In the genomic region with DNA sequence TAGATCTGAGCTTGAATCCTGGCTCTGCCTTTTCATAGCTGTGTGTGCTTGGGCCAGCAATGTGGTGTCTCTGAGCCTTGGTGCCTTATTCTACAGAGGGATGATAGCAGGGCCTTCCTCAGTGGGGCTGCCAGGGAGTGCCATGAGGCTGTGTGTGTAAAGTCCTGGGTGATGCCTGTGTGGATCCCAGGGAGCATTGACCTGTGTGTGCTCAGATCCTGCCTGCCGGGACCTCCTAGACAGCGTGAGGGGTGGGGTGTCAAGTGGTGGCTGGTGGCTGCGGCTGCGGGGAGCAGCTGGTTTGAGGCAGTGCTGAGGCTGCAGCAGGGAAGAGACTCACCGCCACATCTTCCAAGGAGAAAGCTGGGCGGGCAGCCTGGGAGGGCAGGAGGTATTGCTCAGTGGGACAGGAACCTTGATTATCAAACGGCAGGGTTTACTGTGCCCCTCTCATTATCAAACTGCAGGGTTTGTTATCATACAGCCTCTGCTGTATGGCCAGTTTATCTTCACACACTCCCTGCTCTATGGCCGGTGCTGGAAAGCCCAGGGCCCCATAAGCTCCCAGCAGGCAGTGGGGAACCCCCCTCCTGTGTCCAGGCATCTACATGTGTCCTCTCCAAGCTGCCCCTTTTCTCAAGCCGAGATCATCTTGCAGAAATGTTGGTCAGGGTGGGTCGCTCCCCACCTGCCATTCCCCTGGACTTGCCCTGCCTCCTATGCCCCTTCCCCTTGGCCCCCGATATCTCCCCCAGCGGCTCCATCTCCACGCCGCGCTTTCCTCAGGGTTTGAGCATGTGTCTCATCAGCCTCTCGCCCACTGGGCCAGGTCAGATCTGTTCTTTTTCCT, we compare ENCODE assay signal across 1 cellular context.
TF ChIP-seq lines count a peak whose summit lies in the region.

No MANE protein-coding gene starts in this region.

TF ChIP-seq in K562, 482 proteins besides CTCF, POLR2A, EP300 and RAD21 (continues in another document):
- TF ChIP-seq MEF2A (IDR thresholded peaks at IDR 0.05; ENCODE audit: control insufficient read depth, low read depth, low read length) (no peak), ZNF589 (CRISPR knock-in tag; IDR thresholded peaks at IDR 0.05; ENCODE audit: low read depth) (0 out of 2 replicates have a peak, but pooled peaks have one; percentile 42), CCNT2 (IDR thresholded peaks at IDR 0.05; ENCODE audit: borderline replicate concordance, extremely low read depth, insufficient read length, low read depth, low read length) (peak; percentile 59), ZNF324 (CRISPR knock-in tag; IDR thresholded peaks at IDR 0.05) (no peak), ETV5 (CRISPR knock-in tag; IDR thresholded peaks at IDR 0.05; ENCODE audit: low read depth) (peak; percentile 48; the same call in 1 of the 2 replicates), ZNF232 (CRISPR knock-in tag; IDR thresholded peaks at IDR 0.05) (no peak), NUFIP1 (IDR thresholded peaks at IDR 0.05; ENCODE audit: partially characterized antibody) (no peak), HBP1 (CRISPR knock-in tag; IDR thresholded peaks at IDR 0.05) (no peak), KLF1 (tag; IDR thresholded peaks at IDR 0.05) (no peak), ATF2 (CRISPR knock-in tag; IDR thresholded peaks at IDR 0.05) (no peak), CXXC5 (CRISPR knock-in tag; IDR thresholded peaks at IDR 0.05) (peak; percentile 72), ZFPM2 (CRISPR knock-in tag; IDR thresholded peaks at IDR 0.05) (no peak), ELF2 (CRISPR knock-in tag; IDR thresholded peaks at IDR 0.05) (no peak), FOXM1 (IDR thresholded peaks at IDR 0.05; ENCODE audit: low read depth) (peak; percentile 58; the same call in 1 of the 2 replicates), FOXM1 (CRISPR knock-in tag; IDR thresholded peaks at IDR 0.05; ENCODE audit: low read depth) (no peak), ZNF133 (CRISPR knock-in tag; IDR thresholded peaks at IDR 0.05) (no peak), SMARCE1 (IDR thresholded peaks at IDR 0.05) (peak; percentile 59; the same call in 1 of the 2 replicates), ZC3H8 (IDR thresholded peaks at IDR 0.05) (no peak), ZNF224 (CRISPR knock-in tag; IDR thresholded peaks at IDR 0.05) (no peak), TEAD4 (IDR thresholded peaks at IDR 0.05; ENCODE audit: low read length) (peak; percentile 85), TEAD4 (CRISPR knock-in tag; IDR thresholded peaks at IDR 0.05; ENCODE audit: borderline replicate concordance) (no peak), MBD2 (IDR thresholded peaks at IDR 0.05; ENCODE audit: borderline replicate concordance, low read depth) (0 out of 2 replicates have a peak, but pooled peaks have one; percentile 37), ETS2 (tag; IDR thresholded peaks at IDR 0.05; ENCODE audit: borderline replicate concordance, poor library complexity, severe bottlenecking) (no peak), KAT8 (IDR thresholded peaks at IDR 0.05; ENCODE audit: low read depth) (no peak), TAF15 (IDR thresholded peaks at IDR 0.05; ENCODE audit: low read depth, low read length) (no peak), MTA1 (IDR thresholded peaks at IDR 0.05; ENCODE audit: borderline replicate concordance) (no peak), ZNF76 (CRISPR knock-in tag; IDR thresholded peaks at IDR 0.05; ENCODE audit: borderline replicate concordance) (no peak), ZNF766 (CRISPR knock-in tag; conservative IDR thresholded peaks at IDR 0.05) (0 out of 2 replicates have a peak, but pooled peaks have one; percentile 26), ZBTB12 (CRISPR knock-in tag; IDR thresholded peaks at IDR 0.05) (no peak), MTA2 (IDR thresholded peaks at IDR 0.05; ENCODE audit: low read depth) (peak; percentile 56; the same call in 1 of the 2 replicates), PHF8 (IDR thresholded peaks at IDR 0.05; ENCODE audit: borderline replicate concordance, low read length) (peak; percentile 29; the same call in 1 of the 2 replicates), SOX6 (IDR thresholded peaks at IDR 0.05) (peak; percentile 51; the same call in 1 of the 2 replicates), ZNF282 (CRISPR knock-in tag; IDR thresholded peaks at IDR 0.05) (no peak), ZNF699 (CRISPR knock-in tag; IDR thresholded peaks at IDR 0.05; ENCODE audit: insufficient replicate concordance) (no peak), PHTF2 (CRISPR knock-in tag; IDR thresholded peaks at IDR 0.05) (no peak), ZNF639 (CRISPR knock-in tag; conservative IDR thresholded peaks at IDR 0.05 in 1 of 2, IDR thresholded peaks at IDR 0.05 in 1 of 2) (peak in 1 of 2 experiments; percentile 35; a peak in 1 of 4 replicates), ZNF507 (tag; conservative IDR thresholded peaks at IDR 0.05) (no peak), GATAD2B (IDR thresholded peaks at IDR 0.05; ENCODE audit: borderline replicate concordance) (0 out of 2 replicates have a peak, but pooled peaks have one; percentile 23), TEAD1 (CRISPR knock-in tag; IDR thresholded peaks at IDR 0.05) (peak in 1 of 2 experiments; percentile 59; a peak in 1 of 4 replicates), DACH1 (IDR thresholded peaks at IDR 0.05; ENCODE audit: partially characterized antibody) (no peak)
- TF ChIP-seq, protein P1, sequence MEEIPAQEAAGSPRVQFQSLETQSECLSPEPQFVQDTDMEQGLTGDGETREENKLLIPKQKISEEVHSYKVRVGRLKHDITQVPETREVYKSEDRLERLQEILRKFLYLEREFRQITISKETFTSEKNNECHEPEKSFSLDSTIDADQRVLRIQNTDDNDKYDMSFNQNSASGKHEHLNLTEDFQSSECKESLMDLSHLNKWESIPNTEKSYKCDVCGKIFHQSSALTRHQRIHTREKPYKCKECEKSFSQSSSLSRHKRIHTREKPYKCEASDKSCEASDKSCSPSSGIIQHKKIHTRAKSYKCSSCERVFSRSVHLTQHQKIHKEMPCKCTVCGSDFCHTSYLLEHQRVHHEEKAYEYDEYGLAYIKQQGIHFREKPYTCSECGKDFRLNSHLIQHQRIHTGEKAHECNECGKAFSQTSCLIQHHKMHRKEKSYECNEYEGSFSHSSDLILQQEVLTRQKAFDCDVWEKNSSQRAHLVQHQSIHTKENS (CRISPR knock-in tag; IDR thresholded peaks at IDR 0.05) = no peak
- TF ChIP-seq, protein P2, sequence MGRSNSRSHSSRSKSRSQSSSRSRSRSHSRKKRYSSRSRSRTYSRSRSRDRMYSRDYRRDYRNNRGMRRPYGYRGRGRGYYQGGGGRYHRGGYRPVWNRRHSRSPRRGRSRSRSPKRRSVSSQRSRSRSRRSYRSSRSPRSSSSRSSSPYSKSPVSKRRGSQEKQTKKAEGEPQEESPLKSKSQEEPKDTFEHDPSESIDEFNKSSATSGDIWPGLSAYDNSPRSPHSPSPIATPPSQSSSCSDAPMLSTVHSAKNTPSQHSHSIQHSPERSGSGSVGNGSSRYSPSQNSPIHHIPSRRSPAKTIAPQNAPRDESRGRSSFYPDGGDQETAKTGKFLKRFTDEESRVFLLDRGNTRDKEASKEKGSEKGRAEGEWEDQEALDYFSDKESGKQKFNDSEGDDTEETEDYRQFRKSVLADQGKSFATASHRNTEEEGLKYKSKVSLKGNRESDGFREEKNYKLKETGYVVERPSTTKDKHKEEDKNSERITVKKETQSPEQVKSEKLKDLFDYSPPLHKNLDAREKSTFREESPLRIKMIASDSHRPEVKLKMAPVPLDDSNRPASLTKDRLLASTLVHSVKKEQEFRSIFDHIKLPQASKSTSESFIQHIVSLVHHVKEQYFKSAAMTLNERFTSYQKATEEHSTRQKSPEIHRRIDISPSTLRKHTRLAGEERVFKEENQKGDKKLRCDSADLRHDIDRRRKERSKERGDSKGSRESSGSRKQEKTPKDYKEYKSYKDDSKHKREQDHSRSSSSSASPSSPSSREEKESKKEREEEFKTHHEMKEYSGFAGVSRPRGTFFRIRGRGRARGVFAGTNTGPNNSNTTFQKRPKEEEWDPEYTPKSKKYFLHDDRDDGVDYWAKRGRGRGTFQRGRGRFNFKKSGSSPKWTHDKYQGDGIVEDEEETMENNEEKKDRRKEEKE (IDR thresholded peaks at IDR 0.05; ENCODE audit: borderline replicate concordance in 1 of 2, control insufficient read depth in 1 of 2, low read depth in 2 of 2, low read length in 1 of 2) = no peak
- TF ChIP-seq, protein P3, sequence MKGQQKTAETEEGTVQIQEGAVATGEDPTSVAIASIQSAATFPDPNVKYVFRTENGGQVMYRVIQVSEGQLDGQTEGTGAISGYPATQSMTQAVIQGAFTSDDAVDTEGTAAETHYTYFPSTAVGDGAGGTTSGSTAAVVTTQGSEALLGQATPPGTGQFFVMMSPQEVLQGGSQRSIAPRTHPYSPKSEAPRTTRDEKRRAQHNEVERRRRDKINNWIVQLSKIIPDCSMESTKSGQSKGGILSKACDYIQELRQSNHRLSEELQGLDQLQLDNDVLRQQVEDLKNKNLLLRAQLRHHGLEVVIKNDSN (CRISPR knock-in tag; IDR thresholded peaks at IDR 0.05) = no peak
- TF ChIP-seq, protein P4, sequence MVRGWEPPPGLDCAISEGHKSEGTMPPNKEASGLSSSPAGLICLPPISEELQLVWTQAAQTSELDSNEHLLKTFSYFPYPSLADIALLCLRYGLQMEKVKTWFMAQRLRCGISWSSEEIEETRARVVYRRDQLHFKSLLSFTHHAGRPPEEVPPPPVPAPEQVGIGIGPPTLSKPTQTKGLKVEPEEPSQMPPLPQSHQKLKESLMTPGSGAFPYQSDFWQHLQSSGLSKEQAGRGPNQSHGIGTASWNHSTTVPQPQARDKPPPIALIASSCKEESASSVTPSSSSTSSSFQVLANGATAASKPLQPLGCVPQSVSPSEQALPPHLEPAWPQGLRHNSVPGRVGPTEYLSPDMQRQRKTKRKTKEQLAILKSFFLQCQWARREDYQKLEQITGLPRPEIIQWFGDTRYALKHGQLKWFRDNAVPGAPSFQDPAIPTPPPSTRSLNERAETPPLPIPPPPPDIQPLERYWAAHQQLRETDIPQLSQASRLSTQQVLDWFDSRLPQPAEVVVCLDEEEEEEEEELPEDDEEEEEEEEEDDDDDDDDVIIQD (CRISPR knock-in tag; IDR thresholded peaks at IDR 0.05) = no peak
- TF ChIP-seq, protein P5, sequence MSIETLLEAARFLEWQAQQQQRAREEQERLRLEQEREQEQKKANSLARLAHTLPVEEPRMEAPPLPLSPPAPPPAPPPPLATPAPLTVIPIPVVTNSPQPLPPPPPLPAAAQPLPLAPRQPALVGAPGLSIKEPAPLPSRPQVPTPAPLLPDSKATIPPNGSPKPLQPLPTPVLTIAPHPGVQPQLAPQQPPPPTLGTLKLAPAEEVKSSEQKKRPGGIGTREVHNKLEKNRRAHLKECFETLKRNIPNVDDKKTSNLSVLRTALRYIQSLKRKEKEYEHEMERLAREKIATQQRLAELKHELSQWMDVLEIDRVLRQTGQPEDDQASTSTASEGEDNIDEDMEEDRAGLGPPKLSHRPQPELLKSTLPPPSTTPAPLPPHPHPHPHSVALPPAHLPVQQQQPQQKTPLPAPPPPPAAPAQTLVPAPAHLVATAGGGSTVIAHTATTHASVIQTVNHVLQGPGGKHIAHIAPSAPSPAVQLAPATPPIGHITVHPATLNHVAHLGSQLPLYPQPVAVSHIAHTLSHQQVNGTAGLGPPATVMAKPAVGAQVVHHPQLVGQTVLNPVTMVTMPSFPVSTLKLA (conservative IDR thresholded peaks at IDR 0.05) = peak; percentile 40 to 54; a peak in 3 of 4 replicates
- TF ChIP-seq, protein P6, sequence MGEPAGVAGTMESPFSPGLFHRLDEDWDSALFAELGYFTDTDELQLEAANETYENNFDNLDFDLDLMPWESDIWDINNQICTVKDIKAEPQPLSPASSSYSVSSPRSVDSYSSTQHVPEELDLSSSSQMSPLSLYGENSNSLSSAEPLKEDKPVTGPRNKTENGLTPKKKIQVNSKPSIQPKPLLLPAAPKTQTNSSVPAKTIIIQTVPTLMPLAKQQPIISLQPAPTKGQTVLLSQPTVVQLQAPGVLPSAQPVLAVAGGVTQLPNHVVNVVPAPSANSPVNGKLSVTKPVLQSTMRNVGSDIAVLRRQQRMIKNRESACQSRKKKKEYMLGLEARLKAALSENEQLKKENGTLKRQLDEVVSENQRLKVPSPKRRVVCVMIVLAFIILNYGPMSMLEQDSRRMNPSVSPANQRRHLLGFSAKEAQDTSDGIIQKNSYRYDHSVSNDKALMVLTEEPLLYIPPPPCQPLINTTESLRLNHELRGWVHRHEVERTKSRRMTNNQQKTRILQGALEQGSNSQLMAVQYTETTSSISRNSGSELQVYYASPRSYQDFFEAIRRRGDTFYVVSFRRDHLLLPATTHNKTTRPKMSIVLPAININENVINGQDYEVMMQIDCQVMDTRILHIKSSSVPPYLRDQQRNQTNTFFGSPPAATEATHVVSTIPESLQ (CRISPR knock-in tag; IDR thresholded peaks at IDR 0.05) = 0 out of 2 replicates have a peak, but pooled peaks have one; percentile 54
